1 cellular context compared by ENCODE assay signal in genomic region chr10:132879408-132880147, GRCh38.
TF ChIP-seq lines count a peak whose summit lies in the region.

No MANE protein-coding gene starts in this region.

TF ChIP-seq in GM23338, 12 proteins besides CTCF, POLR2A, EP300 and RAD21 (continued from another document):
- TF ChIP-seq ZNF462 (CRISPR knock-in tag; IDR thresholded peaks at IDR 0.05) (no peak), STAT1 (IDR thresholded peaks at IDR 0.05; ENCODE audit: unreplicated experiment) (no peak), POLR2AphosphoS5 (IDR thresholded peaks at IDR 0.05; ENCODE audit: low read depth) (no peak), ZNF114 (CRISPR knock-in tag; IDR thresholded peaks at IDR 0.05) (no peak), ETS1 (IDR thresholded peaks at IDR 0.05) (no peak), CREB1 (CRISPR knock-in tag; IDR thresholded peaks at IDR 0.05; ENCODE audit: low read depth) (no peak), EZH2 (IDR thresholded peaks at IDR 0.05; ENCODE audit: low read depth, unreplicated experiment) (no peak)
